12 cellular contexts compared by ENCODE assay signal in the genomic region with DNA sequence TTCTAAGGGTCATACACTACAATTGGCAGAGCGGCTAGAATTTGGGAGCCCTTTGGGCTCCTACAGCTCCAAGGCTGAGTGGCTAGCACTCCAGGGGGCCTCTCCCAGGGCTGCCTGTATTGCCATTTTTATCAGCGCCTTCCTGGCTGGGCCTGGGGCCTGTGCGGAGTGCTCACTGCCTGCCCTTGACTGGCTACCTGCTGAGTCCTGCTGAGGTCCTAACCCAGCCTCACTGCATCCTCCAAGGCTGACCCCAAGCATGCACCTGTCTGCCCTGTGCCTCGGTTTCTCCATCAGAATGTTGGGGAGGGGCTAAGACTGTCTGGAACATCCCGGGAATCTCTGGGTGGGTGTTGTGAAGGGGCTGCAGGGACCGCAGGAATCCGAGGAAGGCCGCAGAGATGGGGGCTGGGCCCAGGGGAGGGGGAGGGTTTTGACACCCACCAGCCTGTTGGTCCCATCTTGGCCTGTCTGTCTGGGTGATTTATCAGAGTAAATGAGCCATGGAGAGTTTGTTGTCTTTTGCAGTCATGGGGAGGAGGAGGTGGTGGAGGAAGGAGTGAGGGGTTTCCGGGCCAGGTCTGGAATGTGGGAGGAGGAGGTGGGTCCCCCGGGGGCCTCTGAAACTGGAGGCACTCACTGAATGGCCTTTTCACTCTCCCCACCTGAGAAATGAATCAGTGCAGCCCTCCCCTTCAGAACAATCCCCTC. TPM values are rescaled to one million over a fixed set of nuclear protein-coding genes. Genes with fewer than 3 reads are reported as not detected.
DNase-seq lines count a peak whose midpoint lies in the region; ATAC-seq, FAIRE-seq and TF ChIP-seq lines count a peak whose summit lies in the region.
"Had no signal": no experiment of that assay in that cellular context is flagged by ENCODE, and none has a peak within 500 bp of the region (broad histone marks: within the 10 kb centered on the region; RNA-seq: fewer than 3 reads in every experiment).

No MANE protein-coding gene starts in this region.

- DNase-seq in HFFc6 (no peak), MCF 10A (ENCODE audit: unreplicated experiment) (no peak), left kidney (ENCODE audit: low read depth, low spot score) (peak; percentile 98), small intestine (no peak), mucosa of gallbladder (ENCODE audit: low spot score) (no peak), medulla oblongata (ENCODE audit: extremely low spot score) (no peak), NCI-H2081 (lab: John Stamatoyannopoulos, UW) (no peak)
- DNase-seq: activated gamma-delta T cell treated with Interleukin-2 at 50 U/mL for 16 hours, DMS 273 treated with DMSO at 0.1 percent for 48 hours had no signal

- POLR2A ChIA-PET in MCF 10A (lab: Yijun Ruan, JAX) = interaction anchor here (0.6 to 2.3 kb wide), 6 partner anchors 9 to 80 kb away, joined by 3 to 15 read pairs (median 6); no protein-coding TSS in a partner anchor

- no peaks in the 10 kb centered on the region for H3K27me3 ChIP-seq in small intestine (ENCODE audit: control insufficient read depth in 2 of 2, insufficient read depth in 2 of 2, low read length in 2 of 2)

- H3K4me3 Mint-ChIP-seq in HFFc6 (peak overlapping the region; percentile 17), MCF 10A (ENCODE audit: unreplicated experiment) (peak overlapping the region; percentile 41)
- H3K4me3 Mint-ChIP-seq in activated T-helper 17 cell treated with anti-CD3 and anti-CD28 coated beads, Interleukin-2, amount 50 U/mL, for 72 hours = no peak overlapping the region
- H3K4me3 Mint-ChIP-seq: memory B cell had no signal

- no peak for FAIRE-seq in small intestine (lab: Jason Lieb, UNC)

- peak overlapping the region; percentile 71 for H3K27ac Mint-ChIP-seq in HFFc6
- H3K27ac Mint-ChIP-seq in MCF 10A (ENCODE audit: low read depth, unreplicated experiment) = peak overlapping the region; percentile 82
- no peak overlapping the region for H3K27ac Mint-ChIP-seq in activated T-helper 17 cell treated with anti-CD3 and anti-CD28 coated beads, Interleukin-2, amount 50 U/mL, for 72 hours
- H3K27ac Mint-ChIP-seq: memory B cell had no signal

- no peaks in the 10 kb centered on the region for H3K9me3 ChIP-seq in small intestine (ENCODE audit: control insufficient read depth, low read depth)

- H3K36me3 Mint-ChIP-seq in HFFc6 (ENCODE audit: low read depth) (no peaks in the 10 kb centered on the region), MCF 10A (ENCODE audit: insufficient read depth, unreplicated experiment) (peaks cover 17% of the 10 kb centered on the region)
- no peaks in the 10 kb centered on the region for H3K36me3 Mint-ChIP-seq in activated T-helper 17 cell treated with anti-CD3 and anti-CD28 coated beads, Interleukin-2, amount 50 U/mL, for 72 hours (ENCODE audit: low read depth)
- H3K36me3 Mint-ChIP-seq: memory B cell had no signal

- ATAC-seq in activated T-helper 17 cell treated with anti-CD3 and anti-CD28 coated beads, Interleukin-2, amount 50 U/mL, for 72 hours (replicated peaks) = no peak
- ATAC-seq: activated CD4-positive, CD25-positive, alpha-beta regulatory T cell treated with anti-CD3 and anti-CD28 coated beads, Interleukin-2, amount 50 U/mL, for 24 hours had no signal

- TF ChIP-seq CTCF in HFFc6 (IDR thresholded peaks at IDR 0.05) (no peak), MCF 10A (IDR thresholded peaks at IDR 0.05; ENCODE audit: unreplicated experiment) (no peak)

- no peaks in the 10 kb centered on the region; the same call in 1 of the 2 replicates for H3K27me3 Mint-ChIP-seq in HFFc6 (ENCODE audit: insufficient read depth)
- no peaks in the 10 kb centered on the region for H3K27me3 Mint-ChIP-seq in MCF 10A (ENCODE audit: insufficient read depth, unreplicated experiment)
- no peaks in the 10 kb centered on the region for H3K27me3 Mint-ChIP-seq in activated T-helper 17 cell treated with anti-CD3 and anti-CD28 coated beads, Interleukin-2, amount 50 U/mL, for 72 hours

- H3K4me3 ChIP-seq in small intestine (ENCODE audit: low read depth in 1 of 2, low read length in 2 of 2) = no peak overlapping the region

- BruUV-seq in MCF 10A (replicated peaks; lab: Mats Ljungman, UMichigan) = no TSS peak

- H3K9me3 Mint-ChIP-seq in HFFc6 (no peaks in the 10 kb centered on the region), MCF 10A (ENCODE audit: unreplicated experiment) (no peaks in the 10 kb centered on the region)
- H3K9me3 Mint-ChIP-seq in activated T-helper 17 cell treated with anti-CD3 and anti-CD28 coated beads, Interleukin-2, amount 50 U/mL, for 72 hours = no peaks in the 10 kb centered on the region
- H3K9me3 Mint-ChIP-seq: memory B cell had no signal

- WGBS in small intestine, 3 donors = 43 to 62% (median 57%) methylated on average over 10 of the region's 10 CpGs

- intact Hi-C loops in MCF 10A (cut with micrococcal nuclease) = no loop called here

- no peaks in the 10 kb centered on the region for H3K36me3 ChIP-seq in small intestine (ENCODE audit: control insufficient read depth in 2 of 2, insufficient read depth in 2 of 2, low read length in 2 of 2)

- peaks cover 7 to 11% of the 10 kb centered on the region in 2 donors for H3K4me1 ChIP-seq in small intestine (ENCODE audit: control insufficient read depth in 2 of 2, insufficient read depth in 1 of 2, low read depth in 1 of 2, low read length in 1 of 2)

- H3K4me1 Mint-ChIP-seq in HFFc6 (ENCODE audit: low read depth) (peaks cover 84% of the 10 kb centered on the region), MCF 10A (ENCODE audit: insufficient read depth, unreplicated experiment) (peaks cover 78% of the 10 kb centered on the region)
- H3K4me1 Mint-ChIP-seq in activated T-helper 17 cell treated with anti-CD3 and anti-CD28 coated beads, Interleukin-2, amount 50 U/mL, for 72 hours = no peaks in the 10 kb centered on the region
- H3K4me1 Mint-ChIP-seq: memory B cell had no signal

- H3K27ac ChIP-seq in small intestine (ENCODE audit: low read depth in 1 of 2, low read length in 1 of 2) = peak overlapping the region; percentile 33 to 76

- CTCF ChIA-PET in MCF 10A (lab: Yijun Ruan, JAX) = interaction anchor here (1.0 kb wide), 1 partner anchor 24 kb away, joined by 3 read pairs; no protein-coding TSS in a partner anchor

RNA-seq across cellular contexts. Expression of a gene that starts 11.3 kb away (rescaled TPM):
- 10 to 100 TPM; 20.5 to 35.6 (median 22.8) TPM for total RNA-seq in HFFc6 (2021; fragmentation: NEBNext Ultra II Directional; extraction: Animal tissue kit (Norgen Biotek cat#: 25700))
- total RNA-seq in MCF 10A (2022) = 34.6 and 51.5 TPM in 2 replicates
- 10 to 100 TPM in 1 of 3 donors, 1 to 10 TPM in 2; 3.0 to 35.7 (median 3.6) TPM for polyA plus RNA-seq in small intestine
- total RNA-seq in mucosa of gallbladder = 34.1 TPM
- 1 to 10 TPM in 1 of 2 donors, not detected in 1; 1.5 TPM for total RNA-seq in activated T-helper 17 cell treated with anti-CD3 and anti-CD28 coated beads, Interleukin-2, amount 50 U/mL, for 72 hours

RNA-seq across cellular contexts. Expression of a gene that starts 24.9 kb away (rescaled TPM):
- not detected for total RNA-seq in HFFc6 (2021; fragmentation: NEBNext Ultra II Directional; extraction: Animal tissue kit (Norgen Biotek cat#: 25700))
- total RNA-seq in MCF 10A (2022) (0.49 TPM in 1 of 2 replicates, not detected in the other), mucosa of gallbladder (not detected)
- polyA plus RNA-seq in small intestine = not detected
- total RNA-seq in activated T-helper 17 cell treated with anti-CD3 and anti-CD28 coated beads, Interleukin-2, amount 50 U/mL, for 72 hours = not detected

RNA-seq across cellular contexts. Expression of a gene that starts 38.6 kb away (rescaled TPM):
- total RNA-seq in HFFc6 (2021; fragmentation: NEBNext Ultra II Directional; extraction: Animal tissue kit (Norgen Biotek cat#: 25700)) = under 1 TPM in 2 of 6 experiments, not detected in 4; 0.16 to 0.24 TPM
- total RNA-seq in MCF 10A (2022) (not detected in 2 replicates), mucosa of gallbladder (2.2 TPM)
- polyA plus RNA-seq in small intestine = 1 to 10 TPM in 1 of 3 donors, not detected in 2; 2.1 TPM
- under 1 TPM in 1 of 2 donors, not detected in 1; 0.71 TPM for total RNA-seq in activated T-helper 17 cell treated with anti-CD3 and anti-CD28 coated beads, Interleukin-2, amount 50 U/mL, for 72 hours

Comparison
In these comparisons a context has a peak if more than half of its experiments do, and no peak if none do; other contexts are left out.
1. RNA of a gene that starts 11.3 kb away (total RNA-seq): 34.6 to 51.5 TPM in MCF 10A, 34.1 TPM in mucosa of gallbladder (single experiment) and 20.5 to 35.6 TPM in HFFc6; 1.5 TPM in activated T-helper 17 cell treated with anti-CD3 and anti-CD28 coated beads, Interleukin-2, amount 50 U/mL, for 72 hours; every median in the first group is over 4 times any median in the second.